ENCODE assay signal across 8 cellular contexts in the genomic region with DNA sequence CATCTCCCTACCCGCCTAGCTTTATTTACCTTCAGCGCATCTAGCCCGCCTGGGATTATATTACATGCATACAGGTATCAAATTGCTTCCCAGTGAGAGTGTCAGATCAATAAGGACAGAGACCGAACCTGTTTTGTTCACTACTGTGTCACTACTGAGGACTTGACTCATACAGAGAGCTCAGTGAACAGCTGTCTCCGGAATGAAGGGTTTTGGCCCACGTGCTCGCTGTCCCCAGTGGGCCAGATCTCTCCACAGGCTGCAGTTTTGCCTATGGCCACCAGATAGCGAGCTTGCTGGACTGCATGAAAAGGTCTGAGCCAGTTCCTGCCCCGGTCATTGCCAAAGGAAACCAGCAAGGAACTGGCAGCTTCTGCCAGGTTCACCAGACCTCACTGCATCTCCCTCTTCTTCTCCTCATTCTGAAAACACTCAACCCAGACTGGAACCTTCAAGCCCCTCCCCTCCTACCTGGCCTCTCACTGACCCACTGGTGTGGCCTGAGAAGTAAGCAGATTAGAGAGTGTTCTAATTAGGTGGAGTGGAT.
DNase-seq lines count a peak whose midpoint lies in the region; ATAC-seq, FAIRE-seq and TF ChIP-seq lines count a peak whose summit lies in the region.

No MANE protein-coding gene starts in this region.

- H2BK12ac ChIP-seq in H1 (ENCODE audit: low read depth, low read length): no peak overlapping the region

- no peak overlapping the region; the same call in 1 of the 2 replicates for H3K18ac ChIP-seq in H1 (ENCODE audit: extremely low read depth, low read length)

- CTCF ChIA-PET in SK-N-SH (lab: Yijun Ruan, JAX) (interaction anchor here (0.6 to 16.2 kb wide), 42 partner anchors 8 to 541 kb away, joined by 3 to 323 read pairs (median 4); no protein-coding TSS in a partner anchor), H1 (lab: Charles Lee; ENCODE audit: partially characterized antibody) (interaction anchor here (0.6 to 3.1 kb wide), 23 partner anchors 9 to 1039 kb away, joined by 3 to 20 read pairs (median 3); no protein-coding TSS in a partner anchor)

- no peak overlapping the region for H2BK5ac ChIP-seq in H1 (ENCODE audit: low read depth, low read length)

- no peaks in the 10 kb centered on the region for H3K9me2 ChIP-seq in SK-N-SH

- intact Hi-C loops in natural killer cell (cut with micrococcal nuclease): no loop called here

- no peak overlapping the region for H3K4me3 ChIP-seq in MG63
- no peak overlapping the region for H3K4me3 ChIP-seq in SK-N-SH (ENCODE audit: low read depth in 2 of 2, low read length in 1 of 2)
- no peak overlapping the region for H3K4me3 ChIP-seq in H1 (ENCODE audit: extremely low read depth in 1 of 4, insufficient read depth in 2 of 4, low read depth in 3 of 4, low read length in 4 of 4)

- H3K9ac ChIP-seq in SK-N-SH: no peak overlapping the region
- H3K9ac ChIP-seq in H1 (replicated peaks in 1 of 4; ENCODE audit: extremely low read depth in 1 of 4, low read depth in 3 of 4, low read length in 3 of 4): no peak overlapping the region

- H3K27me3 ChIP-seq in MG63 (no peaks in the 10 kb centered on the region), SK-N-SH (ENCODE audit: insufficient read depth) (no peaks in the 10 kb centered on the region), H1 (replicated peaks in 1 of 4; ENCODE audit: control insufficient read depth in 3 of 4, extremely low read depth in 1 of 4, insufficient read depth in 3 of 4, low read length in 3 of 4) (no peaks in the 10 kb centered on the region)

- DNase-seq in natural killer cell (peak; percentile 51), MG63 (peak; percentile 88), SK-N-SH (peak; percentile 78), H1 (ENCODE audit: low read depth in 1 of 2, low spot score in 2 of 2) (peak in 1 of 2 experiments; percentile 71), memory B cell (ENCODE audit: low spot score in 2 of 2) (peak; percentile 56 to 83)
- DNase-seq in natural killer cell treated with Interleukin-12 subunit alpha and Interleukin-12 subunit beta and Interleukin-15 and Interleukin-18, amount 100 ng/mL, for 72 hours (ENCODE audit: low spot score): no peak

- H3K56ac ChIP-seq in H1 (replicated peaks; ENCODE audit: insufficient read length, low read depth, low read length): no peak overlapping the region

- POLR2A ChIA-PET in SK-N-SH (lab: Yijun Ruan, JAX): interaction anchor here (1.0 kb wide), 1 partner anchor 178 kb away, joined by 3 read pairs; no protein-coding TSS in a partner anchor
- POLR2A ChIA-PET in H1 (lab: Charles Lee; ENCODE audit: partially characterized antibody): interaction anchor here (0.6 to 1.3 kb wide), 6 partner anchors 8 to 178 kb away, joined by 3 to 6 read pairs (median 4); no protein-coding TSS in a partner anchor

- no peak overlapping the region for H2BK120ac ChIP-seq in H1 (replicated peaks; ENCODE audit: low read depth, low read length)

- no peak overlapping the region; a peak in 1 of 4 replicates for H3K27ac ChIP-seq in SK-N-SH (ENCODE audit: low read depth in 2 of 2, low read length in 1 of 2)
- H3K27ac ChIP-seq in H1 (ENCODE audit: low read depth, low read length): no peak overlapping the region

- FAIRE-seq in H1 (lab: Jason Lieb, UNC): no peak

- H3K9me3 ChIP-seq in MG63 (no peaks in the 10 kb centered on the region), SK-N-SH (no peaks in the 10 kb centered on the region), H1 (ENCODE audit: insufficient read depth in 2 of 2, low read depth in 1 of 2, low read length in 1 of 2) (no peaks in the 10 kb centered on the region)

- H3K4me1 Mint-ChIP-seq in natural killer cell (no peaks in the 10 kb centered on the region), memory B cell (peaks cover 11% of the 10 kb centered on the region)
- H3K4me1 Mint-ChIP-seq in natural killer cell treated with Interleukin-12 subunit alpha and Interleukin-12 subunit beta and Interleukin-15 and Interleukin-18, amount 100 ng/mL, for 72 hours (ENCODE audit: low read depth in 2 of 2): peaks cover 0 to 4% of the 10 kb centered on the region in 2 donors

- H3K27ac Mint-ChIP-seq in natural killer cell (no peak overlapping the region), memory B cell (no peak overlapping the region)
- no peak overlapping the region for H3K27ac Mint-ChIP-seq in natural killer cell treated with Interleukin-12 subunit alpha and Interleukin-12 subunit beta and Interleukin-15 and Interleukin-18, amount 100 ng/mL, for 72 hours

- H3K23me2 ChIP-seq in H1 (ENCODE audit: low read depth, low read length): no peaks in the 10 kb centered on the region

- TF ChIP-seq EP300 in SK-N-SH (IDR thresholded peaks at IDR 0.05; ENCODE audit: borderline replicate concordance in 1 of 2, low read depth in 1 of 2, low read length in 1 of 2) (no peak), H1 (IDR thresholded peaks at IDR 0.05; ENCODE audit: borderline replicate concordance in 1 of 2, low read depth in 2 of 2, low read length in 2 of 2) (no peak)

- H3K4me3 Mint-ChIP-seq in natural killer cell (no peak overlapping the region), memory B cell (no peak overlapping the region)
- H3K4me3 Mint-ChIP-seq in natural killer cell treated with Interleukin-12 subunit alpha and Interleukin-12 subunit beta and Interleukin-15 and Interleukin-18, amount 100 ng/mL, for 72 hours: no peak overlapping the region

- peak in 1 of 3 donors; percentile 82 for ATAC-seq in natural killer cell
- no peak for ATAC-seq in natural killer cell treated with Interleukin-12 subunit alpha and Interleukin-12 subunit beta and Interleukin-15 and Interleukin-18, amount 100 ng/mL, for 72 hours
- peak; percentile 95 for ATAC-seq in memory B cell (ENCODE audit: low read depth)
- ATAC-seq in HG03039 (IDR thresholded peaks at IDR 0.05; ENCODE audit: unreplicated experiment): no peak
- no peak for ATAC-seq in HG03095 (IDR thresholded peaks at IDR 0.05; ENCODE audit: unreplicated experiment)

- no peaks in the 10 kb centered on the region for H3K27me3 Mint-ChIP-seq in natural killer cell (ENCODE audit: low read depth in 2 of 2)
- no peaks in the 10 kb centered on the region for H3K27me3 Mint-ChIP-seq in natural killer cell treated with Interleukin-12 subunit alpha and Interleukin-12 subunit beta and Interleukin-15 and Interleukin-18, amount 100 ng/mL, for 72 hours
- no peaks in the 10 kb centered on the region for H3K27me3 Mint-ChIP-seq in memory B cell

- H4K20me1 ChIP-seq in SK-N-SH (ENCODE audit: insufficient read depth): no peaks in the 10 kb centered on the region
- peaks cover 0 to 4% of the 10 kb centered on the region in 2 experiments for H4K20me1 ChIP-seq in H1 (replicated peaks in 1 of 2; ENCODE audit: control insufficient read depth in 1 of 2, insufficient read depth in 2 of 2, low read length in 2 of 2)

- H3K4me1 ChIP-seq in SK-N-SH (ENCODE audit: control insufficient read depth in 1 of 2, insufficient read depth in 2 of 2, low read depth in 1 of 2, low read length in 1 of 2): peaks cover 0 to 3% of the 10 kb centered on the region in 2 experiments; a peak in 1 of 4 replicates
- peaks cover 0 to 17% (median 6%) of the 10 kb centered on the region in 4 experiments; a peak in 6 of 7 replicates for H3K4me1 ChIP-seq in H1 (replicated peaks in 1 of 4; ENCODE audit: control insufficient read depth in 3 of 4, insufficient read depth in 4 of 4, low read length in 3 of 4)

- TF ChIP-seq POLR2A in H1 (IDR thresholded peaks at IDR 0.05; ENCODE audit: control extremely low read depth in 1 of 2, low read depth in 2 of 2, low read length in 2 of 2): no peak

- no peak overlapping the region for H4K8ac ChIP-seq in H1 (ENCODE audit: extremely low read depth, insufficient read depth, low read length)

- H3K9me3 Mint-ChIP-seq in natural killer cell (no peaks in the 10 kb centered on the region), memory B cell (no peaks in the 10 kb centered on the region)
- no peaks in the 10 kb centered on the region for H3K9me3 Mint-ChIP-seq in natural killer cell treated with Interleukin-12 subunit alpha and Interleukin-12 subunit beta and Interleukin-15 and Interleukin-18, amount 100 ng/mL, for 72 hours

- H4K5ac ChIP-seq in H1 (ENCODE audit: insufficient read length, low read depth, low read length): no peak overlapping the region

- H2AFZ ChIP-seq in SK-N-SH (ENCODE audit: low read depth) (no peak overlapping the region), H1 (ENCODE audit: low read length) (no peak overlapping the region)

- H3K14ac ChIP-seq in H1 (ENCODE audit: insufficient read length): no peak overlapping the region

- H3K4me2 ChIP-seq in SK-N-SH: no peak overlapping the region
- no peak overlapping the region for H3K4me2 ChIP-seq in H1 (ENCODE audit: insufficient read depth in 1 of 2, low read depth in 2 of 2, low read length in 2 of 2)

- H3K36me3 Mint-ChIP-seq in natural killer cell: peaks cover 7% of the 10 kb centered on the region
- peaks cover 5% of the 10 kb centered on the region for H3K36me3 Mint-ChIP-seq in natural killer cell treated with Interleukin-12 subunit alpha and Interleukin-12 subunit beta and Interleukin-15 and Interleukin-18, amount 100 ng/mL, for 72 hours
- peaks cover 5% of the 10 kb centered on the region for H3K36me3 Mint-ChIP-seq in memory B cell

- TF ChIP-seq CTCF in natural killer cell (IDR thresholded peaks at IDR 0.05): peak; percentile 76
- peak; percentile 78 for TF ChIP-seq CTCF in SK-N-SH (IDR thresholded peaks at IDR 0.05)
- TF ChIP-seq CTCF in H1 (IDR thresholded peaks at IDR 0.05; ENCODE audit: control extremely low read depth in 1 of 3, insufficient read depth in 1 of 3, low read depth in 1 of 3, low read length in 3 of 3): peak; percentile 57 to 78 (median 71)

- peaks cover 5% of the 10 kb centered on the region for H3F3A ChIP-seq in SK-N-SH (replicated peaks; ENCODE audit: insufficient read depth)

- H2BK15ac ChIP-seq in H1 (ENCODE audit: low read length): 0 out of 2 replicates have a peak overlapping the region, but pooled peaks have one; percentile 1

- H4K91ac ChIP-seq in H1 (replicated peaks; ENCODE audit: insufficient read length, low read length): no peak overlapping the region

- H2BK20ac ChIP-seq in H1 (ENCODE audit: low read length): no peak overlapping the region

- H3K79me1 ChIP-seq in H1 (ENCODE audit: low read depth, low read length): no peaks in the 10 kb centered on the region

- H3K36me3 ChIP-seq in MG63: peaks cover 20% of the 10 kb centered on the region
- H3K36me3 ChIP-seq in SK-N-SH (replicated peaks in 1 of 2; ENCODE audit: control insufficient read depth in 1 of 2, insufficient read depth in 2 of 2, low read length in 1 of 2): peaks cover 16 to 20% of the 10 kb centered on the region in 2 experiments
- H3K36me3 ChIP-seq in H1 (ENCODE audit: control insufficient read depth in 2 of 4, insufficient read depth in 4 of 4, low read length in 3 of 4): peaks cover 4 to 23% (median 14%) of the 10 kb centered on the region in 4 experiments; a peak in 6 of 8 replicates

- H2AK5ac ChIP-seq in H1 (ENCODE audit: low read depth, low read length): no peak overlapping the region

- 66% methylated on average over 8 of the region's 9 CpGs for WGBS in SK-N-SH (ENCODE audit: low lambda C conversion rate)
- 76% methylated on average over 9 of the region's 9 CpGs; no CpG with 5 or more reads in 1 of the 2 experiments for WGBS in H1 (ENCODE audit: extremely low coverage in 1 of 2, insufficient coverage in 1 of 2, insufficient read length in 1 of 2, insufficient replicate concordance in 2 of 2, low coverage in 1 of 2, low lambda C conversion rate in 2 of 2, missing lambda C conversion rate in 1 of 2), 2 experiments

- TF ChIP-seq RAD21 in SK-N-SH (IDR thresholded peaks at IDR 0.05; ENCODE audit: low read length): peak; percentile 74
- TF ChIP-seq RAD21 in H1 (IDR thresholded peaks at IDR 0.05 in 1 of 2, conservative IDR thresholded peaks at IDR 0.05 in 1 of 2; ENCODE audit: low read depth in 2 of 2, low read length in 2 of 2): peak; percentile 50 to 68

- no peaks in the 10 kb centered on the region for H3K79me2 ChIP-seq in SK-N-SH (ENCODE audit: insufficient read depth)
- H3K79me2 ChIP-seq in H1 (ENCODE audit: control insufficient read depth in 1 of 2, insufficient read depth in 2 of 2, low read length in 2 of 2): no peaks in the 10 kb centered on the region

- H3K4ac ChIP-seq in H1 (replicated peaks; ENCODE audit: insufficient read length, low read depth, low read length): no peak overlapping the region

- H3K23ac ChIP-seq in H1 (ENCODE audit: insufficient read length): no peak overlapping the region
